8 cellular contexts compared by ENCODE assay signal in the genomic region with DNA sequence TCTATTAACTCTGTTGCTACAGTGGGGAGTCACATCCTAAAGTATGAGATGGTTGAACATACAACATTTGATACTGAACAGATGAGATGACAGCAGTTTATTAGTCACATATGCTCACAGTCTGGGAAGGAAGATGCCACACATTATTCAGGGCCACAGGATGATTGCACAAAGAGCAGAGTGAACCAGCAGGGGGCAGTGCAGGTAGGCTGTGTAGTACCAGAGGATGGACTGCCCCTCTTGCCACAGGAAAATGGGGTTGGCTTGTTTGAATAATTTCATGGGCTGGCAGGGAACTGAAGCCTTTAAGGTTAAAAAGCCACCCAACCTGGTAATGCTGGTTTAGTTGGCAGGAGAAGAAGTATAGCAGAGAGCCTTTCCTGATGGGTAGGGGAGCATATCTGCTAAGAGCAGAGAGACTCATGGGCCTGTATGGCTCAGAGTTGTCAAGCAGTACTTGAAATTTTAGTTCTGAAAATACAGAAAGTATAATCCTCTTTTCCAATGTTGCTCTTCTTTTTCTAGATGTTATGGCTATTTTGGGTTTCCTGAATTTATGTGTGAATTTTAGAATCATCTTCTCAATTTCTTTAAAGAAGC.
A peak's percentile ranks its signal among the peaks of the same experiment; 100 is the strongest.
DNase-seq lines count a peak whose midpoint lies in the region; ATAC-seq, FAIRE-seq and TF ChIP-seq lines count a peak whose summit lies in the region.

No MANE protein-coding gene starts in this region.

- H3K27ac ChIP-seq in ovary, result no peak overlapping the region

- CTCF ChIA-PET in activated CD4-positive, alpha-beta T cell treated with anti-CD3 and anti-CD28 coated beads, Interleukin-2, amount 10 ng/mL, durations not matched to agents 7 days and 5 days (lab: Charles Lee), result no interaction called here

- no peak overlapping the region for H3K4me3 ChIP-seq in ovary

- FAIRE-seq in GM12891 (lab: Jason Lieb, UNC), result peak; percentile 90

- no peaks in the 10 kb centered on the region for H3K36me3 ChIP-seq in ovary

- no peaks in the 10 kb centered on the region for H3K9me3 Mint-ChIP-seq in activated CD4-positive, alpha-beta T cell treated with anti-CD3 and anti-CD28 coated beads, Interleukin-2, amount 10 ng/mL, durations not matched to agents 7 days and 5 days

- ATAC-seq in HG03521 (IDR thresholded peaks at IDR 0.05; ENCODE audit: unreplicated experiment) (no peak), HG02885 (IDR thresholded peaks at IDR 0.05; ENCODE audit: poor library complexity, unreplicated experiment) (no peak)

- H3K27me3 ChIP-seq in ovary, result no peaks in the 10 kb centered on the region

- no peaks in the 10 kb centered on the region for H3K36me3 Mint-ChIP-seq in activated CD4-positive, alpha-beta T cell treated with anti-CD3 and anti-CD28 coated beads, Interleukin-2, amount 10 ng/mL, durations not matched to agents 7 days and 5 days (ENCODE audit: low read depth)

- intact Hi-C loops in ovary (cut with DNase I), result no loop called here

- TF ChIP-seq POLR2A in GM12891 (IDR thresholded peaks at IDR 0.05; ENCODE audit: low read depth, low read length) (no peak), ovary (IDR thresholded peaks at IDR 0.05) (no peak)

- no peaks in the 10 kb centered on the region for H3K9me3 ChIP-seq in ovary

- DNase-seq in GM12891 (ENCODE audit: insufficient read length, low spot score) (no peak), HuH-7.5 (ENCODE audit: low spot score) (peak; percentile 19), hepatic stellate cell (ENCODE audit: low spot score) (peak; percentile 57), ovary (no peak)
- peak; percentile 66 for DNase-seq in activated CD4-positive, alpha-beta T cell treated with anti-CD3 and anti-CD28 coated beads, Interleukin-2, amount 10 ng/mL, durations not matched to agents 7 days and 5 days
- peak; percentile 22 for DNase-seq in stimulated activated CD8-positive, alpha-beta memory T cell treated with anti-CD3 and anti-CD28 coated beads, Interleukin-15, amount 100 ng/mL, for 24 hours (ENCODE audit: low read depth)

- TF ChIP-seq EP300 in ovary (IDR thresholded peaks at IDR 0.05), result no peak

- peaks cover 39% of the 10 kb centered on the region for H3K27me3 Mint-ChIP-seq in activated CD4-positive, alpha-beta T cell treated with anti-CD3 and anti-CD28 coated beads, Interleukin-2, amount 10 ng/mL, durations not matched to agents 7 days and 5 days

- POLR2A ChIA-PET in activated CD4-positive, alpha-beta T cell treated with anti-CD3 and anti-CD28 coated beads, Interleukin-2, amount 10 ng/mL, durations not matched to agents 7 days and 5 days (lab: Charles Lee), result no interaction called here

- no peak overlapping the region for H3K4me3 Mint-ChIP-seq in activated CD4-positive, alpha-beta T cell treated with anti-CD3 and anti-CD28 coated beads, Interleukin-2, amount 10 ng/mL, durations not matched to agents 7 days and 5 days

- peaks cover 6% of the 10 kb centered on the region for H3K4me1 Mint-ChIP-seq in activated CD4-positive, alpha-beta T cell treated with anti-CD3 and anti-CD28 coated beads, Interleukin-2, amount 10 ng/mL, durations not matched to agents 7 days and 5 days

- no peak for TF ChIP-seq CTCF in ovary (IDR thresholded peaks at IDR 0.05)

- no peak overlapping the region for H3K27ac Mint-ChIP-seq in activated CD4-positive, alpha-beta T cell treated with anti-CD3 and anti-CD28 coated beads, Interleukin-2, amount 10 ng/mL, durations not matched to agents 7 days and 5 days

- H3K4me1 ChIP-seq in ovary (ENCODE audit: insufficient read depth), result no peaks in the 10 kb centered on the region

TF ChIP-seq in GM12891, 5 proteins besides CTCF, POLR2A, EP300 and RAD21:
- no peak for TF ChIP-seq TAF1 (IDR thresholded peaks at IDR 0.05; ENCODE audit: low read depth, low read length)
- TF ChIP-seq PAX5 (IDR thresholded peaks at IDR 0.05; ENCODE audit: insufficient read depth, low read length, severe bottlenecking), result no peak
- no peak for TF ChIP-seq SPI1 (IDR thresholded peaks at IDR 0.05; ENCODE audit: low read depth, low read length)
- no peak for TF ChIP-seq POLR2AphosphoS5 (IDR thresholded peaks at IDR 0.05; ENCODE audit: low read depth, low read length)
- no peak for TF ChIP-seq POU2F2 (IDR thresholded peaks at IDR 0.05; ENCODE audit: low read depth, low read length)

Comparison
In these comparisons a context has a peak if more than half of its experiments do, and no peak if none do; other contexts are left out.
1. DNase-seq: peak in HuH-7.5 (single experiment), activated CD4-positive, alpha-beta T cell treated with anti-CD3 and anti-CD28 coated beads, Interleukin-2, amount 10 ng/mL, durations not matched to agents 7 days and 5 days (single experiment), hepatic stellate cell (single experiment) and stimulated activated CD8-positive, alpha-beta memory T cell treated with anti-CD3 and anti-CD28 coated beads, Interleukin-15, amount 100 ng/mL, for 24 hours (single experiment); none in GM12891 (single experiment) and ovary (0 of 5).